ENCODE assay signal across 18 cellular contexts in genomic region chr6:31214516-31214915, GRCh38. TPM values are rescaled to one million over a fixed set of nuclear protein-coding genes. Genes with fewer than 3 reads are reported as not detected.
DNase-seq lines count a peak whose midpoint lies in the region; ATAC-seq, FAIRE-seq and TF ChIP-seq lines count a peak whose summit lies in the region.
"Had no signal": no experiment of that assay in that cellular context is flagged by ENCODE, and none has a peak within 500 bp of the region (broad histone marks: within the 10 kb centered on the region; RNA-seq: fewer than 3 reads in every experiment).

No MANE protein-coding gene starts in this region.

- H3K4me3 Mint-ChIP-seq in neural progenitor cell: no peak overlapping the region
- H3K4me3 Mint-ChIP-seq: CD8-positive, alpha-beta T cell; H9 had no signal

- H3K27me3 ChIP-seq in bronchial epithelial cell (ENCODE audit: control insufficient read depth, insufficient read depth, low read length) (no peaks in the 10 kb centered on the region), neural progenitor cell (no peaks in the 10 kb centered on the region), hepatocyte (no peaks in the 10 kb centered on the region)

- H3K4me3 ChIP-seq in bronchial epithelial cell (ENCODE audit: low read depth, low read length) (no peak overlapping the region), neural progenitor cell (no peak overlapping the region), mucosa of descending colon (no peak overlapping the region), hepatocyte (no peak overlapping the region)
- H3K4me3 ChIP-seq: A549, GM12878, K562 had no signal

- H3K4me1 ChIP-seq in neural progenitor cell (peaks cover 8% of the 10 kb centered on the region), mucosa of descending colon (ENCODE audit: low read depth) (peaks cover 3% of the 10 kb centered on the region), hepatocyte (ENCODE audit: insufficient read depth) (peaks cover 8% of the 10 kb centered on the region)
- H3K4me1 ChIP-seq: A549, BE2C had no signal

- no peaks in the 10 kb centered on the region for H3F3A ChIP-seq in neural progenitor cell (ENCODE audit: low read depth)

- H3K27me3 Mint-ChIP-seq in neural progenitor cell (ENCODE audit: insufficient read depth, low read depth): peaks cover 2% of the 10 kb centered on the region

- H3K36me3 ChIP-seq in bronchial epithelial cell (ENCODE audit: control insufficient read depth, insufficient read depth, low read length) (no peaks in the 10 kb centered on the region), neural progenitor cell (no peaks in the 10 kb centered on the region), mucosa of descending colon (ENCODE audit: low read depth) (no peaks in the 10 kb centered on the region), hepatocyte (replicated peaks; ENCODE audit: insufficient read depth, low read depth) (no peaks in the 10 kb centered on the region)
- H3K36me3 ChIP-seq: BE2C had no signal

- H3K36me3 Mint-ChIP-seq in neural progenitor cell: no peaks in the 10 kb centered on the region

- H3K9me3 ChIP-seq in neural progenitor cell (ENCODE audit: low read depth): no peaks in the 10 kb centered on the region
- H3K9me3 ChIP-seq in mucosa of descending colon: peaks cover 7% of the 10 kb centered on the region
- no peaks in the 10 kb centered on the region for H3K9me3 ChIP-seq in hepatocyte (ENCODE audit: low read depth)
- H3K9me3 ChIP-seq: BE2C, Caco-2 had no signal

- no peaks in the 10 kb centered on the region for H3K79me2 ChIP-seq in neural progenitor cell (ENCODE audit: low read depth)
- no peaks in the 10 kb centered on the region for H3K79me2 ChIP-seq in hepatocyte

- TF ChIP-seq CTCF in bronchial epithelial cell (IDR thresholded peaks at IDR 0.05; ENCODE audit: insufficient read depth, low read length, severe bottlenecking): no peak
- TF ChIP-seq CTCF in neural progenitor cell (IDR thresholded peaks at IDR 0.05): no peak
- no peak for TF ChIP-seq CTCF in mucosa of descending colon (IDR thresholded peaks at IDR 0.05)
- no peak for TF ChIP-seq CTCF in hepatocyte (IDR thresholded peaks at IDR 0.05; ENCODE audit: poor library complexity)

- H2AFZ ChIP-seq in neural progenitor cell (replicated peaks) (no peak overlapping the region), hepatocyte (no peak overlapping the region)

- no peak overlapping the region for H3K9ac ChIP-seq in neural progenitor cell

- 67% methylated on average over 1 of the region's 1 CpG for WGBS in hepatocyte (ENCODE audit: low lambda C conversion rate, missing lambda C conversion rate)

- H3K4me2 ChIP-seq in neural progenitor cell (no peak overlapping the region), hepatocyte (no peak overlapping the region)
- H3K4me2 ChIP-seq: A549 had no signal

- peaks cover 20% of the 10 kb centered on the region for H3K9me3 Mint-ChIP-seq in neural progenitor cell

- H4K20me1 ChIP-seq in neural progenitor cell (ENCODE audit: low read depth) (no peaks in the 10 kb centered on the region), hepatocyte (ENCODE audit: insufficient read depth, poor library complexity, severe bottlenecking) (no peaks in the 10 kb centered on the region)

- FAIRE-seq in bronchial epithelial cell (lab: Jason Lieb, UNC) (no peak), GM12892 (lab: Jason Lieb, UNC) (no peak)
- FAIRE-seq: A549, GM12878, GM19239, K562 had no signal

- no peak for ATAC-seq in mucosa of descending colon
- ATAC-seq: CD8-positive, alpha-beta T cell; GM12878; K562 had no signal

- DNase-seq in LHCN-M2 (ENCODE audit: low read depth) (peak; percentile 44), bronchial epithelial cell (ENCODE audit: low read depth) (peak; percentile 27), neural progenitor cell (ENCODE audit: low spot score) (no peak), GM12892 (ENCODE audit: insufficient read length) (no peak), mucosa of descending colon (no peak), hepatocyte (ENCODE audit: low spot score) (no peak)
- DNase-seq: BE2C; Caco-2; CD8-positive, alpha-beta T cell; GOT3; H9 had no signal

- H3K27ac Mint-ChIP-seq in neural progenitor cell: peak overlapping the region; percentile 62
- H3K27ac Mint-ChIP-seq: CD8-positive, alpha-beta T cell; H9 had no signal

- H3K9me2 ChIP-seq in hepatocyte (replicated peaks; ENCODE audit: insufficient read depth): no peaks in the 10 kb centered on the region

- H3K27ac ChIP-seq in neural progenitor cell: no peak overlapping the region
- H3K27ac ChIP-seq in hepatocyte: no peak overlapping the region
- H3K27ac ChIP-seq: A549, C4-2B had no signal

- peaks cover 30% of the 10 kb centered on the region for H3K4me1 Mint-ChIP-seq in neural progenitor cell

- intact Hi-C loops in mucosa of descending colon (cut with DNase I, micrococcal nuclease): no loop called here

- no peak for TF ChIP-seq POLR2A in GM12892 (IDR thresholded peaks at IDR 0.05; ENCODE audit: low read depth, low read length)

RNA-seq across cellular contexts. Expression of gene POU5F1, which starts 44.0 kb away (rescaled TPM):
- total RNA-seq in LHCN-M2 (2014; rRNA removed) (0.63 and 1.3 TPM in 2 replicates), bronchial epithelial cell (0.53 and 1.3 TPM in 2 replicates), neural progenitor cell (ENCODE audit: low replicate concordance) (17.2 and 17.4 TPM in 2 replicates), mucosa of descending colon (1 to 10 TPM; 2.1 to 5.8 (median 3.4) TPM), hepatocyte (1.1 and 2.1 TPM in 2 replicates)
- polyA plus RNA-seq in LHCN-M2 (2012): 2.3 TPM
- 4.1 TPM for polyA plus RNA-seq in GM12892 (2012; ENCODE audit: missing spikeins)
- polyA plus RNA-seq in hepatocyte: 0.94 and 1.8 TPM in 2 replicates
- total RNA-seq: Caco-2; CD8-positive, alpha-beta T cell; G401 had no signal
- polyA plus RNA-seq: AG04450 had no signal

RNA-seq across cellular contexts. Expression of gene TCF19, which starts 56.1 kb away (rescaled TPM):
- total RNA-seq in LHCN-M2 (2014; rRNA removed) (61.1 and 65.0 TPM in 2 replicates), bronchial epithelial cell (1.1 and 3.1 TPM in 2 replicates), neural progenitor cell (ENCODE audit: low replicate concordance) (6.2 and 9.5 TPM in 2 replicates), mucosa of descending colon (10 to 100 TPM in 1 of 3 donors, 1 to 10 TPM in 2; 5.3 to 13.2 (median 7.3) TPM), hepatocyte (6.3 and 6.7 TPM in 2 replicates)
- polyA plus RNA-seq in LHCN-M2 (2012): 32.1 TPM
- 43.0 TPM for polyA plus RNA-seq in GM12892 (2012; ENCODE audit: missing spikeins)
- 5.0 and 7.4 TPM in 2 replicates for polyA plus RNA-seq in hepatocyte

RNA-seq across cellular contexts. Expression of gene CCHCR1, which starts 56.9 kb away (rescaled TPM):
- total RNA-seq in LHCN-M2 (2014; rRNA removed): 43.2 and 46.7 TPM in 2 replicates
- 26.1 TPM for polyA plus RNA-seq in LHCN-M2 (2012)
- 14.5 and 25.2 TPM in 2 replicates for total RNA-seq in bronchial epithelial cell
- 23.2 and 54.9 TPM in 2 replicates for total RNA-seq in neural progenitor cell (ENCODE audit: low replicate concordance)
- polyA plus RNA-seq in GM12892 (2012; ENCODE audit: missing spikeins): 38.9 TPM
- 10 to 100 TPM; 25.7 to 53.3 (median 43.4) TPM for total RNA-seq in mucosa of descending colon
- 7.9 and 8.9 TPM in 2 replicates for total RNA-seq in hepatocyte
- 6.1 and 13.3 TPM in 2 replicates for polyA plus RNA-seq in hepatocyte

RNA-seq across cellular contexts. Expression of gene HLA-C, which starts 57.4 kb away (rescaled TPM):
- total RNA-seq in LHCN-M2 (2014; rRNA removed): 269 and 279 TPM in 2 replicates
- polyA plus RNA-seq in LHCN-M2 (2012): 294 TPM
- 203 and 285 TPM in 2 replicates for total RNA-seq in bronchial epithelial cell
- total RNA-seq in neural progenitor cell (ENCODE audit: low replicate concordance): 65.2 and 170 TPM in 2 replicates
- 671 TPM for polyA plus RNA-seq in GM12892 (2012; ENCODE audit: missing spikeins)
- total RNA-seq in mucosa of descending colon: 1,000 to 10,000 TPM in 2 of 3 donors, 100 to 1,000 TPM in 1; 965 to 2,616 (median 1,478) TPM
- total RNA-seq in hepatocyte: 351 and 394 TPM in 2 replicates
- polyA plus RNA-seq in hepatocyte: 451 and 500 TPM in 2 replicates

Comparison
In these comparisons a context has a peak if more than half of its experiments do, and no peak if none do; other contexts are left out.
1. DNase-seq: peak in LHCN-M2 (single experiment) and bronchial epithelial cell (single experiment); none in neural progenitor cell (single experiment), GM12892 (single experiment), mucosa of descending colon (0 of 3) and hepatocyte (single experiment).